In genomic region chr19:38803543-38803942, GRCh38 we compare ENCODE assay signal across 25 cellular contexts. TPM values are rescaled to one million over a fixed set of nuclear protein-coding genes. Genes with fewer than 3 reads are reported as not detected.
"Had no signal": no experiment of that assay in that cellular context is flagged by ENCODE, and none has a peak within 500 bp of the region (broad histone marks: within the 10 kb centered on the region; RNA-seq: fewer than 3 reads in every experiment).

No MANE protein-coding gene starts in this region.

- H3K27me3 ChIP-seq: SJSA1 had no signal

- DNase-seq: KBM-7, MV-4-11, NCI-H1048, NCI-H1105, NCI-H1417, NCI-H146, NCI-H1694 treated with DMSO at 0.1 percent for 48 hours, NCI-H1930, NCI-H2081, NCI-H2107, NCI-H226, NCI-H446, NCI-H510A, NCI-H524 treated with DMSO at 0.1 percent for 48 hours, NCI-H69, NCI-H774, Right ventricle myocardium superior, RPMI8226, SIG-M5 had no signal

- H3K36me3 ChIP-seq: SJSA1 had no signal

- H3K9me3 ChIP-seq: SJSA1 had no signal

- H3K27ac Mint-ChIP-seq: IgD-negative memory B cell had no signal

- H3K4me3 Mint-ChIP-seq: IgD-negative memory B cell had no signal

- H3K27me3 Mint-ChIP-seq: IgD-negative memory B cell had no signal

- H3K27ac ChIP-seq: HL-60, SJSA1, SK-N-MC had no signal

- H3K9me3 Mint-ChIP-seq: IgD-negative memory B cell had no signal

- H3K4me3 ChIP-seq: SJSA1, SK-N-MC had no signal

RNA-seq across cellular contexts. Expression of gene LGALS4, which starts 9.2 kb away (rescaled TPM):
- total RNA-seq: LHCN-M2, MCF 10A, SJSA1 had no signal
- polyA plus RNA-seq: IgD-negative memory B cell had no signal

RNA-seq across cellular contexts. Expression of gene LGALS7B, which starts 14.5 kb away (rescaled TPM):
- total RNA-seq: LHCN-M2, Right ventricle myocardium superior, SJSA1 had no signal
- polyA plus RNA-seq: IgD-negative memory B cell had no signal

RNA-seq across cellular contexts. Expression of gene LGALS7, which starts 30.2 kb away (rescaled TPM):
- total RNA-seq: LHCN-M2, Right ventricle myocardium superior, SJSA1 had no signal
- polyA plus RNA-seq: IgD-negative memory B cell had no signal
